Comparison of ENCODE assay signal across 1 cellular context in genomic region chr14:23058654-23059504, GRCh38.
A peak's percentile ranks its signal among the peaks of the same experiment; 100 is the strongest.
TF ChIP-seq lines count a peak whose summit lies in the region.

No MANE protein-coding gene starts in this region.

TF ChIP-seq in HepG2, 621 proteins besides CTCF, POLR2A, EP300 and RAD21 (continues in another document):
- no peak for TF ChIP-seq ZNF614 (CRISPR knock-in tag; IDR thresholded peaks at IDR 0.05; ENCODE audit: borderline replicate concordance)
- peak; percentile 26 for TF ChIP-seq MAFF (IDR thresholded peaks at IDR 0.05; ENCODE audit: low read depth, low read length)
- 0 out of 2 replicates have a peak, but pooled peaks have one; percentile 20 for TF ChIP-seq ZNF441 (CRISPR knock-in tag; IDR thresholded peaks at IDR 0.05; ENCODE audit: borderline replicate concordance)
- no peak for TF ChIP-seq CBX1 (IDR thresholded peaks at IDR 0.05; ENCODE audit: low read depth)
- no peak for TF ChIP-seq ZNF800 (CRISPR knock-in tag; IDR thresholded peaks at IDR 0.05)
- TF ChIP-seq ZNF709 (CRISPR knock-in tag; IDR thresholded peaks at IDR 0.05): no peak
- 0 out of 2 replicates have a peak, but pooled peaks have one; percentile 28 for TF ChIP-seq KDM5B (CRISPR knock-in tag; IDR thresholded peaks at IDR 0.05; ENCODE audit: borderline replicate concordance)
- TF ChIP-seq ZNF678 (CRISPR knock-in tag; IDR thresholded peaks at IDR 0.05): no peak
- TF ChIP-seq ZNF253 (CRISPR knock-in tag; IDR thresholded peaks at IDR 0.05; ENCODE audit: borderline replicate concordance): no peak
- TF ChIP-seq FOXO4 (CRISPR knock-in tag; conservative IDR thresholded peaks at IDR 0.05): 0 out of 2 replicates have a peak, but pooled peaks have one; percentile 15
- TF ChIP-seq ZMAT5 (CRISPR knock-in tag; IDR thresholded peaks at IDR 0.05; ENCODE audit: borderline replicate concordance, low read depth): 0 out of 2 replicates have a peak, but pooled peaks have one; percentile 48
- peak; percentile 4 for TF ChIP-seq PHF5A (CRISPR knock-in tag; IDR thresholded peaks at IDR 0.05; ENCODE audit: low read depth, unreplicated experiment)
- no peak for TF ChIP-seq RNF219 (CRISPR knock-in tag; IDR thresholded peaks at IDR 0.05)
- no peak for TF ChIP-seq HNF1A (IDR thresholded peaks at IDR 0.05; ENCODE audit: low read depth)
- TF ChIP-seq HNF1A (CRISPR knock-in tag; IDR thresholded peaks at IDR 0.05; ENCODE audit: borderline replicate concordance): no peak
- TF ChIP-seq ZNF687 (CRISPR knock-in tag; IDR thresholded peaks at IDR 0.05): peak; percentile 38
- TF ChIP-seq ZNF891 (CRISPR knock-in tag; IDR thresholded peaks at IDR 0.05): 0 out of 2 replicates have a peak, but pooled peaks have one; percentile 26
- no peak for TF ChIP-seq HOXA5 (CRISPR knock-in tag; IDR thresholded peaks at IDR 0.05)
- TF ChIP-seq ZBTB38 (CRISPR knock-in tag; IDR thresholded peaks at IDR 0.05): peak; percentile 84
- no peak for TF ChIP-seq NAIF1 (CRISPR knock-in tag; IDR thresholded peaks at IDR 0.05; ENCODE audit: borderline replicate concordance)
- 0 out of 2 replicates have a peak, but pooled peaks have one; percentile 21 for TF ChIP-seq NRL (CRISPR knock-in tag; IDR thresholded peaks at IDR 0.05; ENCODE audit: borderline replicate concordance)
- TF ChIP-seq ZNF772 (CRISPR knock-in tag; IDR thresholded peaks at IDR 0.05): no peak
- TF ChIP-seq PATZ1 (CRISPR knock-in tag; IDR thresholded peaks at IDR 0.05): no peak
- TF ChIP-seq HOXD1 (CRISPR knock-in tag; IDR thresholded peaks at IDR 0.05): 0 out of 2 replicates have a peak, but pooled peaks have one; percentile 11
- no peak for TF ChIP-seq ZNF292 (CRISPR knock-in tag; IDR thresholded peaks at IDR 0.05; ENCODE audit: borderline replicate concordance, low read depth)
- peak in 1 of 2 experiments; percentile 47; a peak in 3 of 4 replicates for TF ChIP-seq MAFK (conservative IDR thresholded peaks at IDR 0.05 in 1 of 2, IDR thresholded peaks at IDR 0.05 in 1 of 2; ENCODE audit: low read length in 2 of 2)
- 0 out of 2 replicates have a peak, but pooled peaks have one; percentile 11 for TF ChIP-seq HIVEP1 (CRISPR knock-in tag; IDR thresholded peaks at IDR 0.05)
- TF ChIP-seq IRF2 (CRISPR knock-in tag; IDR thresholded peaks at IDR 0.05): no peak
- TF ChIP-seq SNAPC4 (CRISPR knock-in tag; IDR thresholded peaks at IDR 0.05): no peak
- TF ChIP-seq SOX6 (IDR thresholded peaks at IDR 0.05): peak; percentile 59; the same call in 1 of the 2 replicates
- no peak for TF ChIP-seq SOX6 (CRISPR knock-in tag; IDR thresholded peaks at IDR 0.05)
- TF ChIP-seq AGO2 (optimal IDR thresholded peaks at IDR 0.05; ENCODE audit: low read depth, low read length): peak; percentile 93
- TF ChIP-seq ZNF30 (CRISPR knock-in tag; IDR thresholded peaks at IDR 0.05): no peak
- 0 out of 2 replicates have a peak, but pooled peaks have one; percentile 21 for TF ChIP-seq CAMTA2 (CRISPR knock-in tag; IDR thresholded peaks at IDR 0.05; ENCODE audit: borderline replicate concordance)
- 0 out of 2 replicates have a peak, but pooled peaks have one; percentile 15 for TF ChIP-seq FOXA1 (IDR thresholded peaks at IDR 0.05)
- TF ChIP-seq FOXA1 (CRISPR knock-in tag; IDR thresholded peaks at IDR 0.05): no peak
- peak; percentile 53 for TF ChIP-seq RBM39 (IDR thresholded peaks at IDR 0.05; ENCODE audit: low read depth, low read length, poor library complexity, severe bottlenecking)
- TF ChIP-seq ZNF430 (CRISPR knock-in tag; IDR thresholded peaks at IDR 0.05): no peak
- TF ChIP-seq SATB2 (CRISPR knock-in tag; IDR thresholded peaks at IDR 0.05): no peak
